Comparison of ENCODE assay signal across 1 cellular context in genomic region chr9:101387871-101388506, GRCh38.
TF ChIP-seq lines count a peak whose summit lies in the region.

No MANE protein-coding gene starts in this region.

TF ChIP-seq in HepG2, 621 proteins besides CTCF, POLR2A, EP300 and RAD21 (continued from another document and continues in another):
- TF ChIP-seq, protein P1, sequence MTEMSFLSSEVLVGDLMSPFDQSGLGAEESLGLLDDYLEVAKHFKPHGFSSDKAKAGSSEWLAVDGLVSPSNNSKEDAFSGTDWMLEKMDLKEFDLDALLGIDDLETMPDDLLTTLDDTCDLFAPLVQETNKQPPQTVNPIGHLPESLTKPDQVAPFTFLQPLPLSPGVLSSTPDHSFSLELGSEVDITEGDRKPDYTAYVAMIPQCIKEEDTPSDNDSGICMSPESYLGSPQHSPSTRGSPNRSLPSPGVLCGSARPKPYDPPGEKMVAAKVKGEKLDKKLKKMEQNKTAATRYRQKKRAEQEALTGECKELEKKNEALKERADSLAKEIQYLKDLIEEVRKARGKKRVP (CRISPR knock-in tag; IDR thresholded peaks at IDR 0.05) = no peak
- TF ChIP-seq, protein P2, sequence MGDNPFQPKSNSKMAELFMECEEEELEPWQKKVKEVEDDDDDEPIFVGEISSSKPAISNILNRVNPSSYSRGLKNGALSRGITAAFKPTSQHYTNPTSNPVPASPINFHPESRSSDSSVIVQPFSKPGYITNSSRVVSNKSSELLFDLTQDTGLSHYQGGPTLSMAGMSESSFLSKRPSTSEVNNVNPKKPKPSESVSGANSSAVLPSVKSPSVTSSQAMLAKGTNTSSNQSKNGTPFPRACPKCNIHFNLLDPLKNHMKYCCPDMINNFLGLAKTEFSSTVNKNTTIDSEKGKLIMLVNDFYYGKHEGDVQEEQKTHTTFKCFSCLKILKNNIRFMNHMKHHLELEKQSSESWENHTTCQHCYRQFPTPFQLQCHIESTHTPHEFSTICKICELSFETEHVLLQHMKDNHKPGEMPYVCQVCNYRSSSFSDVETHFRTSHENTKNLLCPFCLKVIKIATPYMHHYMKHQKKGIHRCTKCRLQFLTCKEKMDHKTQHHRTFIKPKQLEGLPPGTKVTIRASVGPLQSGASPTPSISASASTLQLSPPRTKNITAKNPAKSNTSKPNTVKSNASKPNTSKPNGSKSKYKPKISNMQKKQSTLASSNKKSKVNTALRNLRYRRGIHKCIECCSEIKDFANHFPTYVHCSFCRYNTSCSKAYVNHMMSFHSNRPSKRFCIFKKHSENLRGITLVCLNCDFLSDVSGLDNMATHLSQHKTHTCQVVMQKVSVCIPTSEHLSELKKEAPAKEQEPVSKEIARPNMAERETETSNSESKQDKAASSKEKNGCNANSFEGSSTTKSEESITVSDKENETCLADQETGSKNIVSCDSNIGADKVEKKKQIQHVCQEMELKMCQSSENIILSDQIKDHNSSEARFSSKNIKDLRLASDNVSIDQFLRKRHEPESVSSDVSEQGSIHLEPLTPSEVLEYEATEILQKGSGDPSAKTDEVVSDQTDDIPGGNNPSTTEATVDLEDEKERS (CRISPR knock-in tag; IDR thresholded peaks at IDR 0.05) = 0 out of 2 replicates have a peak, but pooled peaks have one; percentile 4
- TF ChIP-seq NONO (IDR thresholded peaks at IDR 0.05) (no peak), NONO (CRISPR knock-in tag; conservative IDR thresholded peaks at IDR 0.05) (no peak), CREM (IDR thresholded peaks at IDR 0.05) (peak; percentile 20; the same call in 1 of the 2 replicates), CREM (CRISPR knock-in tag; IDR thresholded peaks at IDR 0.05) (no peak), HIVEP1 (CRISPR knock-in tag; IDR thresholded peaks at IDR 0.05) (no peak), ZNF451 (CRISPR knock-in tag; IDR thresholded peaks at IDR 0.05) (no peak), ZBTB42 (CRISPR knock-in tag; IDR thresholded peaks at IDR 0.05) (no peak), MED1 (CRISPR knock-in tag; IDR thresholded peaks at IDR 0.05) (peak; percentile 90), ZNF557 (CRISPR knock-in tag; IDR thresholded peaks at IDR 0.05) (no peak), ZNF224 (CRISPR knock-in tag; IDR thresholded peaks at IDR 0.05) (no peak), ZNF570 (CRISPR knock-in tag; IDR thresholded peaks at IDR 0.05; ENCODE audit: borderline replicate concordance) (no peak), NFATC3 (CRISPR knock-in tag; IDR thresholded peaks at IDR 0.05) (no peak), ZNF326 (CRISPR knock-in tag; IDR thresholded peaks at IDR 0.05; ENCODE audit: borderline replicate concordance) (no peak), KLF12 (CRISPR knock-in tag; IDR thresholded peaks at IDR 0.05; ENCODE audit: borderline replicate concordance) (no peak), SOX5 (CRISPR knock-in tag; IDR thresholded peaks at IDR 0.05; ENCODE audit: borderline replicate concordance) (peak; percentile 70; the same call in 1 of the 2 replicates), KDM4B (CRISPR knock-in tag; IDR thresholded peaks at IDR 0.05) (0 out of 2 replicates have a peak, but pooled peaks have one; percentile 31), MBNL3 (CRISPR knock-in tag; conservative IDR thresholded peaks at IDR 0.05) (no peak), NR1H2 (CRISPR knock-in tag; IDR thresholded peaks at IDR 0.05; ENCODE audit: borderline replicate concordance, low read depth) (no peak), ZNF333 (CRISPR knock-in tag; IDR thresholded peaks at IDR 0.05; ENCODE audit: borderline replicate concordance) (no peak), GATAD2A (CRISPR knock-in tag; IDR thresholded peaks at IDR 0.05) (peak; percentile 81; the same call in 1 of the 2 replicates), CHD4 (IDR thresholded peaks at IDR 0.05; ENCODE audit: borderline replicate concordance, low read length) (no peak), ZNF737 (CRISPR knock-in tag; IDR thresholded peaks at IDR 0.05; ENCODE audit: borderline replicate concordance) (no peak), NR3C1 (CRISPR knock-in tag; IDR thresholded peaks at IDR 0.05) (no peak), YEATS4 (CRISPR knock-in tag; IDR thresholded peaks at IDR 0.05; ENCODE audit: borderline replicate concordance) (no peak), ZFP36 (IDR thresholded peaks at IDR 0.05; ENCODE audit: borderline replicate concordance, low read depth, low read length, partially characterized antibody) (no peak), JUN (CRISPR knock-in tag; IDR thresholded peaks at IDR 0.05) (no peak), ZNF652 (CRISPR knock-in tag; IDR thresholded peaks at IDR 0.05; ENCODE audit: borderline replicate concordance, low read depth) (no peak; the same call in 1 of the 2 replicates), ZNF205 (CRISPR knock-in tag; IDR thresholded peaks at IDR 0.05) (no peak), TRIM22 (IDR thresholded peaks at IDR 0.05) (no peak), ZC3H13 (CRISPR knock-in tag; IDR thresholded peaks at IDR 0.05) (no peak), MTF2 (CRISPR knock-in tag; IDR thresholded peaks at IDR 0.05; ENCODE audit: borderline replicate concordance) (no peak), ZNF10 (CRISPR knock-in tag; IDR thresholded peaks at IDR 0.05; ENCODE audit: borderline replicate concordance, low read depth) (no peak), ZNF33A (CRISPR knock-in tag; IDR thresholded peaks at IDR 0.05; ENCODE audit: borderline replicate concordance) (0 out of 2 replicates have a peak, but pooled peaks have one; percentile 59), GATAD1 (CRISPR knock-in tag; IDR thresholded peaks at IDR 0.05) (0 out of 2 replicates have a peak, but pooled peaks have one; percentile 33), ZNF720 (CRISPR knock-in tag; IDR thresholded peaks at IDR 0.05) (no peak), KAT7 (CRISPR knock-in tag; IDR thresholded peaks at IDR 0.05; ENCODE audit: borderline replicate concordance) (peak; percentile 32; the same call in 1 of the 2 replicates), ZZZ3 (CRISPR knock-in tag; IDR thresholded peaks at IDR 0.05; ENCODE audit: borderline replicate concordance) (no peak), FIP1L1 (IDR thresholded peaks at IDR 0.05; ENCODE audit: borderline replicate concordance, insufficient read depth, low read depth, low read length) (no peak), AKAP8 (CRISPR knock-in tag; IDR thresholded peaks at IDR 0.05) (no peak), MXD3 (CRISPR knock-in tag; IDR thresholded peaks at IDR 0.05) (no peak), NR2F6 (IDR thresholded peaks at IDR 0.05) (peak; percentile 4; the same call in 1 of the 2 replicates), NR2F6 (CRISPR knock-in tag; IDR thresholded peaks at IDR 0.05) (no peak; the same call in 1 of the 2 replicates), ZBTB7B (CRISPR knock-in tag; IDR thresholded peaks at IDR 0.05) (no peak; the same call in 1 of the 2 replicates), ZNF354B (CRISPR knock-in tag; IDR thresholded peaks at IDR 0.05) (no peak), ZNF382 (CRISPR knock-in tag; IDR thresholded peaks at IDR 0.05; ENCODE audit: borderline replicate concordance) (no peak), ZSCAN22 (CRISPR knock-in tag; IDR thresholded peaks at IDR 0.05) (no peak), KMT2B (CRISPR knock-in tag; IDR thresholded peaks at IDR 0.05) (no peak; the same call in 1 of the 2 replicates)
- TF ChIP-seq, protein P3, sequence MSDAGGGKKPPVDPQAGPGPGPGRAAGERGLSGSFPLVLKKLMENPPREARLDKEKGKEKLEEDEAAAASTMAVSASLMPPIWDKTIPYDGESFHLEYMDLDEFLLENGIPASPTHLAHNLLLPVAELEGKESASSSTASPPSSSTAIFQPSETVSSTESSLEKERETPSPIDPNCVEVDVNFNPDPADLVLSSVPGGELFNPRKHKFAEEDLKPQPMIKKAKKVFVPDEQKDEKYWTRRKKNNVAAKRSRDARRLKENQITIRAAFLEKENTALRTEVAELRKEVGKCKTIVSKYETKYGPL (CRISPR knock-in tag; IDR thresholded peaks at IDR 0.05) = no peak
- TF ChIP-seq, protein P4, sequence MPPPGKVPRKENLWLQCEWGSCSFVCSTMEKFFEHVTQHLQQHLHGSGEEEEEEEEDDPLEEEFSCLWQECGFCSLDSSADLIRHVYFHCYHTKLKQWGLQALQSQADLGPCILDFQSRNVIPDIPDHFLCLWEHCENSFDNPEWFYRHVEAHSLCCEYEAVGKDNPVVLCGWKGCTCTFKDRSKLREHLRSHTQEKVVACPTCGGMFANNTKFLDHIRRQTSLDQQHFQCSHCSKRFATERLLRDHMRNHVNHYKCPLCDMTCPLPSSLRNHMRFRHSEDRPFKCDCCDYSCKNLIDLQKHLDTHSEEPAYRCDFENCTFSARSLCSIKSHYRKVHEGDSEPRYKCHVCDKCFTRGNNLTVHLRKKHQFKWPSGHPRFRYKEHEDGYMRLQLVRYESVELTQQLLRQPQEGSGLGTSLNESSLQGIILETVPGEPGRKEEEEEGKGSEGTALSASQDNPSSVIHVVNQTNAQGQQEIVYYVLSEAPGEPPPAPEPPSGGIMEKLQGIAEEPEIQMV (CRISPR knock-in tag; IDR thresholded peaks at IDR 0.05; ENCODE audit: low read depth) = no peak
- TF ChIP-seq, protein P5, sequence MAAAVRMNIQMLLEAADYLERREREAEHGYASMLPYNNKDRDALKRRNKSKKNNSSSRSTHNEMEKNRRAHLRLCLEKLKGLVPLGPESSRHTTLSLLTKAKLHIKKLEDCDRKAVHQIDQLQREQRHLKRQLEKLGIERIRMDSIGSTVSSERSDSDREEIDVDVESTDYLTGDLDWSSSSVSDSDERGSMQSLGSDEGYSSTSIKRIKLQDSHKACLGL (CRISPR knock-in tag; IDR thresholded peaks at IDR 0.05) = no peak
- TF ChIP-seq, protein P6, sequence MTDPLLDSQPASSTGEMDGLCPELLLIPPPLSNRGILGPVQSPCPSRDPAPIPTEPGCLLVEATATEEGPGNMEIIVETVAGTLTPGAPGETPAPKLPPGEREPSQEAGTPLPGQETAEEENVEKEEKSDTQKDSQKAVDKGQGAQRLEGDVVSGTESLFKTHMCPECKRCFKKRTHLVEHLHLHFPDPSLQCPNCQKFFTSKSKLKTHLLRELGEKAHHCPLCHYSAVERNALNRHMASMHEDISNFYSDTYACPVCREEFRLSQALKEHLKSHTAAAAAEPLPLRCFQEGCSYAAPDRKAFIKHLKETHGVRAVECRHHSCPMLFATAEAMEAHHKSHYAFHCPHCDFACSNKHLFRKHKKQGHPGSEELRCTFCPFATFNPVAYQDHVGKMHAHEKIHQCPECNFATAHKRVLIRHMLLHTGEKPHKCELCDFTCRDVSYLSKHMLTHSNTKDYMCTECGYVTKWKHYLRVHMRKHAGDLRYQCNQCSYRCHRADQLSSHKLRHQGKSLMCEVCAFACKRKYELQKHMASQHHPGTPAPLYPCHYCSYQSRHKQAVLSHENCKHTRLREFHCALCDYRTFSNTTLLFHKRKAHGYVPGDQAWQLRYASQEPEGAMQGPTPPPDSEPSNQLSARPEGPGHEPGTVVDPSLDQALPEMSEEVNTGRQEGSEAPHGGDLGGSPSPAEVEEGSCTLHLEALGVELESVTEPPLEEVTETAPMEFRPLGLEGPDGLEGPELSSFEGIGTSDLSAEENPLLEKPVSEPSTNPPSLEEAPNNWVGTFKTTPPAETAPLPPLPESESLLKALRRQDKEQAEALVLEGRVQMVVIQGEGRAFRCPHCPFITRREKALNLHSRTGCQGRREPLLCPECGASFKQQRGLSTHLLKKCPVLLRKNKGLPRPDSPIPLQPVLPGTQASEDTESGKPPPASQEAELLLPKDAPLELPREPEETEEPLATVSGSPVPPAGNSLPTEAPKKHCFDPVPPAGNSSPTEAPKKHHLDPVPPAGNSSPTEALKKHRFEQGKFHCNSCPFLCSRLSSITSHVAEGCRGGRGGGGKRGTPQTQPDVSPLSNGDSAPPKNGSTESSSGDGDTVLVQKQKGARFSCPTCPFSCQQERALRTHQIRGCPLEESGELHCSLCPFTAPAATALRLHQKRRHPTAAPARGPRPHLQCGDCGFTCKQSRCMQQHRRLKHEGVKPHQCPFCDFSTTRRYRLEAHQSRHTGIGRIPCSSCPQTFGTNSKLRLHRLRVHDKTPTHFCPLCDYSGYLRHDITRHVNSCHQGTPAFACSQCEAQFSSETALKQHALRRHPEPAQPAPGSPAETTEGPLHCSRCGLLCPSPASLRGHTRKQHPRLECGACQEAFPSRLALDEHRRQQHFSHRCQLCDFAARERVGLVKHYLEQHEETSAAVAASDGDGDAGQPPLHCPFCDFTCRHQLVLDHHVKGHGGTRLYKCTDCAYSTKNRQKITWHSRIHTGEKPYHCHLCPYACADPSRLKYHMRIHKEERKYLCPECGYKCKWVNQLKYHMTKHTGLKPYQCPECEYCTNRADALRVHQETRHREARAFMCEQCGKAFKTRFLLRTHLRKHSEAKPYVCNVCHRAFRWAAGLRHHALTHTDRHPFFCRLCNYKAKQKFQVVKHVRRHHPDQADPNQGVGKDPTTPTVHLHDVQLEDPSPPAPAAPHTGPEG (CRISPR knock-in tag; IDR thresholded peaks at IDR 0.05) = no peak
- TF ChIP-seq, protein P7, sequence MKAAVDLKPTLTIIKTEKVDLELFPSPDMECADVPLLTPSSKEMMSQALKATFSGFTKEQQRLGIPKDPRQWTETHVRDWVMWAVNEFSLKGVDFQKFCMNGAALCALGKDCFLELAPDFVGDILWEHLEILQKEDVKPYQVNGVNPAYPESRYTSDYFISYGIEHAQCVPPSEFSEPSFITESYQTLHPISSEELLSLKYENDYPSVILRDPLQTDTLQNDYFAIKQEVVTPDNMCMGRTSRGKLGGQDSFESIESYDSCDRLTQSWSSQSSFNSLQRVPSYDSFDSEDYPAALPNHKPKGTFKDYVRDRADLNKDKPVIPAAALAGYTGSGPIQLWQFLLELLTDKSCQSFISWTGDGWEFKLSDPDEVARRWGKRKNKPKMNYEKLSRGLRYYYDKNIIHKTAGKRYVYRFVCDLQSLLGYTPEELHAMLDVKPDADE (CRISPR knock-in tag; IDR thresholded peaks at IDR 0.05) = no peak
- TF ChIP-seq, protein P8, sequence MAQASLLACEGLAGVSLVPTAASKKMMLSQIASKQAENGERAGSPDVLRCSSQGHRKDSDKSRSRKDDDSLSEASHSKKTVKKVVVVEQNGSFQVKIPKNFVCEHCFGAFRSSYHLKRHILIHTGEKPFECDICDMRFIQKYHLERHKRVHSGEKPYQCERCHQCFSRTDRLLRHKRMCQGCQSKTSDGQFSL (CRISPR knock-in tag; IDR thresholded peaks at IDR 0.05) = no peak
